ENCODE assay signal across 19 cellular contexts in the genomic region with DNA sequence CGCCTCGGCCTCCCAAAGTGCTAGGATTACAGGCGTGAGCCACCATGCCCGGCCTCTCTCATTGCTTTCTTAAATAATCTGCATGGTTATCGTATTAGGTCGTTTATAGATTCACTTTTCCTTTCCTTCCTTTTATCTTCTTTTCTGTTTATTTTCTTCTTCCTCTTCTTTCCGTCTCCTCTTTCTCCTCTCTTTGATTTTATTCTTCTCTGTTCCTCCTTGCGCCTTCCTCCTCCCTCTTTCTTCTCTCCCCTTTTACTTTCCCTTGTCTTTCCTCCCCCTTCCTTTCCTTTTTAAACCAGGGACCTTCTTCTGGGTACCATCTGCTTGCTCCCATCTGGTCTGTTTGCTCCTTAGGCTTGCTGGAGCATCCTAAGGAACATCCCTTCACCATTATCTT.
"Had no signal": no experiment of that assay in that cellular context is flagged by ENCODE, and none has a peak within 500 bp of the region (broad histone marks: within the 10 kb centered on the region; RNA-seq: fewer than 3 reads in every experiment).

No MANE protein-coding gene starts in this region.

- ATAC-seq: gastrocnemius medialis; mucosa of descending colon; stimulated activated naive B cell treated with anti-CD40 and anti-IgM and Interleukin-4, amounts not matched to agents 10 μg/mL and 1 μg/mL and 100 μg/mL, for 72 hours had no signal

- H3K9me3 Mint-ChIP-seq: activated naive CD8-positive, alpha-beta T cell treated with anti-CD3 and anti-CD28 coated beads for 36 hours; neural crest cell; stimulated activated naive B cell treated with anti-CD40 and anti-IgM and Interleukin-4, amounts not matched to agents 10 μg/mL and 1 μg/mL and 100 μg/mL, for 72 hours; T-helper 2 cell treated with Interferon-gamma antibody and Interleukin-4, amounts not matched to agents 5 μg/mL and 100 μg/mL, for 36 hours; type B pancreatic cell had no signal

- H3K4me3 Mint-ChIP-seq: activated naive CD8-positive, alpha-beta T cell treated with anti-CD3 and anti-CD28 coated beads for 36 hours; neural crest cell; stimulated activated naive B cell treated with anti-CD40 and anti-IgM and Interleukin-4, amounts not matched to agents 10 μg/mL and 1 μg/mL and 100 μg/mL, for 72 hours; T-helper 2 cell treated with Interferon-gamma antibody and Interleukin-4, amounts not matched to agents 5 μg/mL and 100 μg/mL, for 36 hours; type B pancreatic cell had no signal

- DNase-seq: activated CD4-positive, alpha-beta T cell treated with anti-CD3 and anti-CD28 coated beads for 1 hour; activated CD4-positive, alpha-beta T cell treated with anti-CD3 and anti-CD28 coated beads, Interleukin-2, amount 50 U/mL, for 4 hours; activated naive CD8-positive, alpha-beta T cell treated with anti-CD3 and anti-CD28 coated beads for 36 hours; amygdala; cerebellar nuclear complex; esophagus squamous epithelium; gastrocnemius medialis; head of caudate nucleus; hypothalamus; left ventricle myocardium inferior; mucosa of descending colon; posterior cingulate gyrus; sigmoid colon; stimulated activated CD4-positive, alpha-beta T cell treated with anti-CD3 and anti-CD28 coated beads, Interleukin-15, amount 100 ng/mL, for 24 hours; stimulated activated naive B cell treated with anti-CD40 and anti-IgM and Interleukin-4, amounts not matched to agents 10 μg/mL and 1 μg/mL and 100 μg/mL, for 72 hours; WERI-Rb-1 had no signal

- H3K27me3 Mint-ChIP-seq: activated naive CD8-positive, alpha-beta T cell treated with anti-CD3 and anti-CD28 coated beads for 36 hours; stimulated activated naive B cell treated with anti-CD40 and anti-IgM and Interleukin-4, amounts not matched to agents 10 μg/mL and 1 μg/mL and 100 μg/mL, for 72 hours; type B pancreatic cell had no signal

- H3K27ac Mint-ChIP-seq: activated naive CD8-positive, alpha-beta T cell treated with anti-CD3 and anti-CD28 coated beads for 36 hours; stimulated activated naive B cell treated with anti-CD40 and anti-IgM and Interleukin-4, amounts not matched to agents 10 μg/mL and 1 μg/mL and 100 μg/mL, for 72 hours; T-helper 2 cell treated with Interferon-gamma antibody and Interleukin-4, amounts not matched to agents 5 μg/mL and 100 μg/mL, for 36 hours; type B pancreatic cell had no signal
